Comparison of ENCODE assay signal across 8 cellular contexts in the genomic region with DNA sequence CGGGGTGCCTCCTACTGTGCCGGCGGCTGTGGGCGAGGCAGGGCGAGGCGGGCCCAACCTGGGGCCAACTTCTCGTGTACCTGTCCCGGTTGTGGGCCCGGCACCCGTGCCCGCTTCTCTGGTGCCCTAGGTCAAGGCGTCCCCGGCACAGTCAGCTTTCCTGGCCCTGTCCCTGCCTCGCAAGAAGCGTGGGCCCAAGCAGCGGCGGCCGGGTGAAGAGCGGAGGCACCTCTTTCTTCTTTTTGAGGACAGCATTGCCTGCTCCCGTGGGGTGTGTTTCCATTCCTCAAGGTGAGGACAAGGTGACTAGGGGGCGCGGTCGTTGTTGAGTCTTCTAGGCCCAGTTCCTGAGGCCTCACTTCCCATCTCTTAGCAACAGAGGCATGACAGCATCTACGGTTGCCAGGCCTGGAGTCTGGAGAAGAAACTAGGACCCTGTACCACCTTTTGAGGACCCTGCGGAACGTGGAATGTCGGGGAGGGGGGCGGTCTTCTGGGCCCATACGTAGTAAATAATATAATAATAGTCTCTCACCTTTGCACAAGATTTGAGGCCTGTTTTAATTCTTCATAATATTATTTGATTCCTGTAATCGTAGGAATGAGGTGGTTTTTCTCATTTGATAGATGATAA. TPM values are rescaled to one million over a fixed set of nuclear protein-coding genes. Genes with fewer than 3 reads are reported as not detected.
A peak's percentile ranks its signal among the peaks of the same experiment; 100 is the strongest.
DNase-seq lines count a peak whose midpoint lies in the region; ATAC-seq and TF ChIP-seq lines count a peak whose summit lies in the region.

No MANE protein-coding gene starts in this region.

- peaks cover 0 to 10% of the 10 kb centered on the region in 2 experiments; a peak in 3 of 4 replicates for H3K4me1 ChIP-seq in SK-N-SH (ENCODE audit: control insufficient read depth in 1 of 2, insufficient read depth in 2 of 2, low read depth in 1 of 2, low read length in 1 of 2)

- WGBS in SK-N-SH (ENCODE audit: low lambda C conversion rate): 0% methylated on average over 10 of the region's 30 CpGs

- H3K9ac ChIP-seq in SK-N-SH: peak overlapping the region; percentile 87
- H3K9ac ChIP-seq in neural cell (ENCODE audit: low read length): peak overlapping the region; percentile 96

- peak; percentile 5 for ATAC-seq in HG02885 (IDR thresholded peaks at IDR 0.05; ENCODE audit: poor library complexity, unreplicated experiment)
- no peak for ATAC-seq in HG02759 (IDR thresholded peaks at IDR 0.05; ENCODE audit: unreplicated experiment)

- peak overlapping the region; percentile 34 to 84; a peak in 2 of 4 replicates for H3K27ac ChIP-seq in SK-N-SH (ENCODE audit: low read depth in 2 of 2, low read length in 1 of 2)
- H3K27ac ChIP-seq in neural cell (ENCODE audit: low read length): peak overlapping the region; percentile 95

- no peaks in the 10 kb centered on the region for H3K27me3 ChIP-seq in SK-N-SH (ENCODE audit: insufficient read depth)
- H3K27me3 ChIP-seq in neural cell (ENCODE audit: insufficient read depth, low read depth, low read length): no peaks in the 10 kb centered on the region

- H3K9me2 ChIP-seq in SK-N-SH (no peaks in the 10 kb centered on the region), neural cell (ENCODE audit: insufficient read depth, low read length) (no peaks in the 10 kb centered on the region)

- no peak for TF ChIP-seq EP300 in SK-N-SH (IDR thresholded peaks at IDR 0.05; ENCODE audit: borderline replicate concordance in 1 of 2, low read depth in 1 of 2, low read length in 1 of 2)
- no peak for TF ChIP-seq EP300 in neural cell (conservative IDR thresholded peaks at IDR 0.05; ENCODE audit: poor library complexity, severe bottlenecking)

- DNase-seq in NCI-H524 (lab: John Stamatoyannopoulos, UW) (peak; percentile 15 to 45), NCI-H524 treated with DMSO at 0.1 percent for 48 hours (lab: John Stamatoyannopoulos, UW) (no peak), SK-N-SH (no peak), epithelial cell of proximal tubule (ENCODE audit: low read depth) (no peak)
- no peak for DNase-seq in central memory CD4-positive, alpha-beta T cell

- H3K4me2 ChIP-seq in SK-N-SH (peak overlapping the region; percentile 89), neural cell (ENCODE audit: low read length) (peak overlapping the region; percentile 98)

- H3K9me3 ChIP-seq in SK-N-SH: no peaks in the 10 kb centered on the region
- H3K9me3 ChIP-seq in neural cell (ENCODE audit: low read length): no peaks in the 10 kb centered on the region

- POLR2A ChIA-PET in SK-N-SH (lab: Yijun Ruan, JAX): interaction anchor here (1.0 to 1.8 kb wide), 5 partner anchors 21 to 88 kb away, joined by 4 to 9 read pairs (median 8); a partner anchor contains a TSS

- no peaks in the 10 kb centered on the region for H4K20me1 ChIP-seq in SK-N-SH (ENCODE audit: insufficient read depth)
- no peaks in the 10 kb centered on the region for H4K20me1 ChIP-seq in neural cell (ENCODE audit: insufficient read depth)

- H3K36me3 ChIP-seq in SK-N-SH (replicated peaks in 1 of 2; ENCODE audit: control insufficient read depth in 1 of 2, insufficient read depth in 2 of 2, low read length in 1 of 2) (peaks cover 4 to 13% of the 10 kb centered on the region in 2 experiments), neural cell (ENCODE audit: insufficient read depth, low read length) (no peaks in the 10 kb centered on the region)

- peak overlapping the region; percentile 75 to 81 for H3K4me3 ChIP-seq in SK-N-SH (ENCODE audit: low read depth in 2 of 2, low read length in 1 of 2)
- H3K4me3 ChIP-seq in epithelial cell of proximal tubule (ENCODE audit: low read depth, low read length): peak overlapping the region; percentile 83
- peak overlapping the region; percentile 98 for H3K4me3 ChIP-seq in neural cell (ENCODE audit: low read length)

- H3F3A ChIP-seq in SK-N-SH (replicated peaks; ENCODE audit: insufficient read depth) (no peaks in the 10 kb centered on the region), neural cell (ENCODE audit: insufficient read depth, low read length, poor library complexity, severe bottlenecking) (no peaks in the 10 kb centered on the region)

- TF ChIP-seq RAD21 in SK-N-SH (IDR thresholded peaks at IDR 0.05; ENCODE audit: low read length) (no peak), neural cell (conservative IDR thresholded peaks at IDR 0.05) (peak; percentile 13)

- H3K79me2 ChIP-seq in SK-N-SH (ENCODE audit: insufficient read depth) (peaks cover 79% of the 10 kb centered on the region), neural cell (replicated peaks; ENCODE audit: insufficient read depth, low read length) (peaks cover 68% of the 10 kb centered on the region)

- TF ChIP-seq CTCF in SK-N-SH (IDR thresholded peaks at IDR 0.05) (no peak), epithelial cell of proximal tubule (conservative IDR thresholded peaks at IDR 0.05; ENCODE audit: low read depth, low read length) (no peak), neural cell (IDR thresholded peaks at IDR 0.05; ENCODE audit: poor library complexity, severe bottlenecking) (no peak)

- no peak overlapping the region for H2AFZ ChIP-seq in SK-N-SH (ENCODE audit: low read depth)
- H2AFZ ChIP-seq in neural cell (ENCODE audit: low read depth, low read length): peak overlapping the region; percentile 60

- CTCF ChIA-PET in SK-N-SH (lab: Yijun Ruan, JAX): interaction anchor here (1.0 kb wide), 1 partner anchor 32 kb away, joined by 3 read pairs; no protein-coding TSS in a partner anchor

TF ChIP-seq in SK-N-SH, 30 proteins besides CTCF, POLR2A, EP300 and RAD21:
- TF ChIP-seq YY1 (IDR thresholded peaks at IDR 0.05; ENCODE audit: low read depth) (peak; percentile 61; the same call in 1 of the 2 replicates), JUND (IDR thresholded peaks at IDR 0.05) (no peak)

TF ChIP-seq in neural cell, 6 proteins besides CTCF, POLR2A, EP300 and RAD21:
- no peak for TF ChIP-seq POLR2AphosphoS5 (IDR thresholded peaks at IDR 0.05)
- TF ChIP-seq EZH2 (IDR thresholded peaks at IDR 0.05; ENCODE audit: borderline replicate concordance, insufficient read depth, low read length, poor library complexity, severe bottlenecking): no peak
- TF ChIP-seq, protein P1, sequence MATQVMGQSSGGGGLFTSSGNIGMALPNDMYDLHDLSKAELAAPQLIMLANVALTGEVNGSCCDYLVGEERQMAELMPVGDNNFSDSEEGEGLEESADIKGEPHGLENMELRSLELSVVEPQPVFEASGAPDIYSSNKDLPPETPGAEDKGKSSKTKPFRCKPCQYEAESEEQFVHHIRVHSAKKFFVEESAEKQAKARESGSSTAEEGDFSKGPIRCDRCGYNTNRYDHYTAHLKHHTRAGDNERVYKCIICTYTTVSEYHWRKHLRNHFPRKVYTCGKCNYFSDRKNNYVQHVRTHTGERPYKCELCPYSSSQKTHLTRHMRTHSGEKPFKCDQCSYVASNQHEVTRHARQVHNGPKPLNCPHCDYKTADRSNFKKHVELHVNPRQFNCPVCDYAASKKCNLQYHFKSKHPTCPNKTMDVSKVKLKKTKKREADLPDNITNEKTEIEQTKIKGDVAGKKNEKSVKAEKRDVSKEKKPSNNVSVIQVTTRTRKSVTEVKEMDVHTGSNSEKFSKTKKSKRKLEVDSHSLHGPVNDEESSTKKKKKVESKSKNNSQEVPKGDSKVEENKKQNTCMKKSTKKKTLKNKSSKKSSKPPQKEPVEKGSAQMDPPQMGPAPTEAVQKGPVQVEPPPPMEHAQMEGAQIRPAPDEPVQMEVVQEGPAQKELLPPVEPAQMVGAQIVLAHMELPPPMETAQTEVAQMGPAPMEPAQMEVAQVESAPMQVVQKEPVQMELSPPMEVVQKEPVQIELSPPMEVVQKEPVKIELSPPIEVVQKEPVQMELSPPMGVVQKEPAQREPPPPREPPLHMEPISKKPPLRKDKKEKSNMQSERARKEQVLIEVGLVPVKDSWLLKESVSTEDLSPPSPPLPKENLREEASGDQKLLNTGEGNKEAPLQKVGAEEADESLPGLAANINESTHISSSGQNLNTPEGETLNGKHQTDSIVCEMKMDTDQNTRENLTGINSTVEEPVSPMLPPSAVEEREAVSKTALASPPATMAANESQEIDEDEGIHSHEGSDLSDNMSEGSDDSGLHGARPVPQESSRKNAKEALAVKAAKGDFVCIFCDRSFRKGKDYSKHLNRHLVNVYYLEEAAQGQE (IDR thresholded peaks at IDR 0.05; ENCODE audit: borderline replicate concordance): no peak
- no peak for TF ChIP-seq MXI1 (conservative IDR thresholded peaks at IDR 0.05; ENCODE audit: poor library complexity, severe bottlenecking)
- TF ChIP-seq SMC3 (conservative IDR thresholded peaks at IDR 0.05; ENCODE audit: poor library complexity): peak; percentile 31
- peak; percentile 43 for TF ChIP-seq TAF1 (IDR thresholded peaks at IDR 0.05; ENCODE audit: low read depth)
TF ChIP-seq in neural cell: peak in this region for 2.

RNA-seq across cellular contexts. Expression of a gene that starts 0.4 kb away (rescaled TPM):
- polyA plus RNA-seq in SK-N-SH (2012; rRNA removed) (21.1 and 47.0 TPM in 2 replicates), neural cell (72.3 and 88.2 TPM in 2 replicates)
- polyA plus RNA-seq in SK-N-SH (2012; cell fraction: cytosol; rRNA removed): 22.5 and 35.2 TPM in 2 replicates
- 35.9 and 40.9 TPM in 2 replicates for polyA plus RNA-seq in SK-N-SH (2012; cell fraction: nucleus; rRNA removed)
- total RNA-seq in epithelial cell of proximal tubule: 58.8 and 81.8 TPM in 2 replicates
- polyA minus RNA-seq in neural cell: 110 TPM in 2 replicates

RNA-seq across cellular contexts. Expression of a gene that starts 0.8 kb away (rescaled TPM):
- 39.6 and 47.5 TPM in 2 replicates for polyA plus RNA-seq in SK-N-SH (2012; rRNA removed)
- 47.1 and 51.5 TPM in 2 replicates for polyA plus RNA-seq in SK-N-SH (2012; cell fraction: cytosol; rRNA removed)
- 7.8 and 15.5 TPM in 2 replicates for polyA plus RNA-seq in SK-N-SH (2012; cell fraction: nucleus; rRNA removed)
- total RNA-seq in epithelial cell of proximal tubule: 61.1 and 82.3 TPM in 2 replicates
- 148 and 153 TPM in 2 replicates for polyA plus RNA-seq in neural cell
- 66.7 and 76.3 TPM in 2 replicates for polyA minus RNA-seq in neural cell

RNA-seq across cellular contexts. Expression of a gene that starts 22.7 kb away (rescaled TPM):
- polyA plus RNA-seq in SK-N-SH (2012; rRNA removed) (6.2 and 8.3 TPM in 2 replicates), neural cell (8.2 and 9.1 TPM in 2 replicates)
- 5.0 and 7.3 TPM in 2 replicates for polyA plus RNA-seq in SK-N-SH (2012; cell fraction: cytosol; rRNA removed)
- polyA plus RNA-seq in SK-N-SH (2012; cell fraction: nucleus; rRNA removed): 7.2 and 8.6 TPM in 2 replicates
- total RNA-seq in epithelial cell of proximal tubule: 31.8 and 33.4 TPM in 2 replicates
- polyA minus RNA-seq in neural cell: 17.4 and 21.2 TPM in 2 replicates

Comparison
In these comparisons a context has a peak if more than half of its experiments do, and no peak if none do; other contexts are left out.
1. DNase-seq: peak in NCI-H524 (2 of 2); none in NCI-H524 treated with DMSO at 0.1 percent for 48 hours (single experiment), SK-N-SH (single experiment), epithelial cell of proximal tubule (single experiment) and central memory CD4-positive, alpha-beta T cell (single experiment).
2. Peak in every context shown above with its lines, with median percentiles within 50 percentile points of each other: H3K4me3 ChIP-seq.